8 cellular contexts compared by ENCODE assay signal in the genomic region with DNA sequence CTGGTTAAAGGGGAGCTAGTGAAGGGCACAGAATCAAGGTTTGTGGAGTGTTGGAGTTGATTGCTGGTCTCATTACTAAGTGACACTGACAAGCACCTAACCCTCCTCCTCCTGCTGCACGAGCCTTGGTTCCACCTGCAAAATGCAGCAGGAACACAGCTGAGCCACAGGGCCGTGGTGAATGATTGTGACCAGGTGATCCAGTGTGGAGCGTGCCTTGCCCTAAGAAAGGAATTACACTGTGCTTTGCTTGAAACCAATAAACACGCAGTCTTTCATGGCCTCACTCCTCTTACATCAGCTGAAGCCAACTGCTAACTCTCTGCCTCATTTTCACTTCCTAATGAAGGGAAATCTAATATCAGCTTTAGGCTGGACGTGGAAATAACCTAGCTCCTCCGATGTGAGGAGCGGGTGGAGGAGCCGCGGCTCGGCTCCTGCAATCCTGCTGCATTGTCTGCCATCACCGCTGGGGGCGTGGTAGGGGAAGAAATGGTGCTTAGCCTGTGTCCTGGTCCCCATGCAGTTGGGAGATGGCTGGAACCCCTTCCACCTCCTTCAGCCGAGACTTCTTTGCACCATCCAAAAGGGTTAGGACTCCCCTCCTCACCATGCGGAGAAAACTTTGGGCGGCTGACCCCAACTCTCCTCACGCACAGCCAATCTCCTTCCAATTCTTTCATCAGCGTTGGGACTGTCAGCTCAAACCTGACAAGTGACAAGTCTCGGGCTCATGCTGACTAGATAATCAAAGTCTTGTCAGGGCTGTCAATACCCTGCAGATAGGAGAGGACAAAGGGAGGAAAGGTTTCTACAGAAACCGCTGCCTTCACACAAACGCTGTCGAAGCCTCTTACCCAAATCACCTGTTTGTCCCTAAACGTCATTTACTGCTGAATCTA.
DNase-seq lines count a peak whose midpoint lies in the region; ATAC-seq and TF ChIP-seq lines count a peak whose summit lies in the region.

No MANE protein-coding gene starts in this region.

- no peaks in the 10 kb centered on the region for H3K36me3 Mint-ChIP-seq in activated naive CD8-positive, alpha-beta T cell treated with anti-CD3 and anti-CD28 coated beads, Interleukin-2, amount 50 U/mL, for 24 hours (ENCODE audit: low read depth)

- no peaks in the 10 kb centered on the region for H3K36me3 ChIP-seq in GM06990 (ENCODE audit: control insufficient read depth, insufficient read depth, low read length)

- no peak overlapping the region for H3K4me3 ChIP-seq in GM06990 (replicated peaks; ENCODE audit: low read depth, low read length)

- H3K4me3 Mint-ChIP-seq in activated naive CD8-positive, alpha-beta T cell treated with anti-CD3 and anti-CD28 coated beads, Interleukin-2, amount 50 U/mL, for 24 hours, result no peak overlapping the region

- no peaks in the 10 kb centered on the region for H3K27me3 ChIP-seq in GM06990 (replicated peaks; ENCODE audit: control insufficient read depth, insufficient read depth, low read length)

- peak; percentile 6 for TF ChIP-seq CTCF in GM06990 (IDR thresholded peaks at IDR 0.05; ENCODE audit: insufficient read depth, low read length, poor library complexity, severe bottlenecking)

- no peaks in the 10 kb centered on the region for H3K9me3 Mint-ChIP-seq in activated naive CD8-positive, alpha-beta T cell treated with anti-CD3 and anti-CD28 coated beads, Interleukin-2, amount 50 U/mL, for 24 hours

- no peak for ATAC-seq in activated naive CD8-positive, alpha-beta T cell treated with anti-CD3 and anti-CD28 coated beads, Interleukin-2, amount 50 U/mL, for 24 hours
- ATAC-seq in GM21515 (IDR thresholded peaks at IDR 0.05; ENCODE audit: unreplicated experiment) (no peak), GM18873 (IDR thresholded peaks at IDR 0.05; ENCODE audit: low FRiP score, unreplicated experiment) (no peak)

- DNase-seq in GM06990 (ENCODE audit: extremely low read depth, insufficient read length) (no peak), NCI-H1105 (lab: John Stamatoyannopoulos, UW) (peak; percentile 33), iPS-NIHi11 (ENCODE audit: low spot score) (peak; percentile 86), NCI-H2196 treated with DMSO at 0.1 percent for 48 hours (lab: John Stamatoyannopoulos, UW; ENCODE audit: unreplicated experiment) (no peak)
- DNase-seq in activated naive CD8-positive, alpha-beta T cell treated with anti-CD3 and anti-CD28 coated beads, Interleukin-2, amount 50 U/mL, for 24 hours, result peak; percentile 40
- peak; percentile 29 for DNase-seq in stimulated activated CD4-positive, alpha-beta T cell treated with anti-CD3 and anti-CD28 coated beads, Interleukin-4, amount 100 ng/mL, for 24 hours

- H3K4me1 Mint-ChIP-seq in activated naive CD8-positive, alpha-beta T cell treated with anti-CD3 and anti-CD28 coated beads, Interleukin-2, amount 50 U/mL, for 24 hours, result no peaks in the 10 kb centered on the region

- peaks cover 10% of the 10 kb centered on the region for H3K27me3 Mint-ChIP-seq in activated naive CD8-positive, alpha-beta T cell treated with anti-CD3 and anti-CD28 coated beads, Interleukin-2, amount 50 U/mL, for 24 hours

- no peak overlapping the region for H3K27ac Mint-ChIP-seq in activated naive CD8-positive, alpha-beta T cell treated with anti-CD3 and anti-CD28 coated beads, Interleukin-2, amount 50 U/mL, for 24 hours

Comparison
In these comparisons a context has a peak if more than half of its experiments do, and no peak if none do; other contexts are left out.
1. DNase-seq: peak in NCI-H1105 (single experiment), activated naive CD8-positive, alpha-beta T cell treated with anti-CD3 and anti-CD28 coated beads, Interleukin-2, amount 50 U/mL, for 24 hours (single experiment), iPS-NIHi11 (single experiment) and stimulated activated CD4-positive, alpha-beta T cell treated with anti-CD3 and anti-CD28 coated beads, Interleukin-4, amount 100 ng/mL, for 24 hours (single experiment); none in GM06990 (single experiment) and NCI-H2196 treated with DMSO at 0.1 percent for 48 hours (single experiment).